Comparison of ENCODE assay signal across 13 cellular contexts in genomic region chr2:66850406-66850805, GRCh38.
"Had no signal": no experiment of that assay in that cellular context is flagged by ENCODE, and none has a peak within 500 bp of the region (broad histone marks: within the 10 kb centered on the region; RNA-seq: fewer than 3 reads in every experiment).

No MANE protein-coding gene starts in this region.

- H3K4me1 Mint-ChIP-seq: activated CD4-positive, alpha-beta T cell treated with anti-CD3 and anti-CD28 coated beads, Interleukin-2, amount 10 ng/mL, durations not matched to agents 7 days and 5 days; activated naive CD8-positive, alpha-beta T cell treated with anti-CD3 and anti-CD28 coated beads, Interleukin-2, amount 10 ng/mL, durations not matched to agents 7 days and 5 days; natural killer cell had no signal

- ATAC-seq: gastroesophageal sphincter, left lobe of liver, natural killer cell, psoas muscle had no signal

- H3K4me3 Mint-ChIP-seq: activated CD4-positive, alpha-beta T cell treated with anti-CD3 and anti-CD28 coated beads, Interleukin-2, amount 10 ng/mL, durations not matched to agents 7 days and 5 days; activated naive CD8-positive, alpha-beta T cell treated with anti-CD3 and anti-CD28 coated beads, Interleukin-2, amount 10 ng/mL, durations not matched to agents 7 days and 5 days; natural killer cell had no signal

- H3K27me3 ChIP-seq: breast epithelium, gastroesophageal sphincter had no signal

- H3K36me3 ChIP-seq: breast epithelium, gastroesophageal sphincter, thoracic aorta had no signal

- H3K27me3 Mint-ChIP-seq: activated CD4-positive, alpha-beta T cell treated with anti-CD3 and anti-CD28 coated beads, Interleukin-2, amount 10 ng/mL, durations not matched to agents 7 days and 5 days; activated naive CD8-positive, alpha-beta T cell treated with anti-CD3 and anti-CD28 coated beads, Interleukin-2, amount 10 ng/mL, durations not matched to agents 7 days and 5 days had no signal

- H3K4me3 ChIP-seq: breast epithelium, gastroesophageal sphincter, psoas muscle, thoracic aorta had no signal

- DNase-seq: activated CD4-positive, alpha-beta T cell treated with anti-CD3 and anti-CD28 coated beads, Interleukin-2, amount 10 ng/mL, durations not matched to agents 7 days and 5 days; activated CD8-positive, alpha-beta memory T cell treated with anti-CD3 and anti-CD28 coated beads for 24 hours; activated naive CD8-positive, alpha-beta T cell treated with anti-CD3 and anti-CD28 coated beads, Interleukin-2, amount 10 ng/mL, durations not matched to agents 7 days and 5 days; aorta; natural killer cell; psoas muscle; stimulated activated CD4-positive, alpha-beta T cell treated with anti-CD3 and anti-CD28 coated beads, Interleukin-12 subunit alpha, Interleukin-12 subunit beta, amount 100 ng/mL, for 4 hours; stimulated activated CD4-positive, alpha-beta T cell treated with anti-CD3 and anti-CD28 coated beads, Interleukin-2, amount 100 ng/mL, for 24 hours; T-helper 2 cell had no signal

- H3K4me1 ChIP-seq: breast epithelium, psoas muscle had no signal

- H3K27ac Mint-ChIP-seq: activated CD4-positive, alpha-beta T cell treated with anti-CD3 and anti-CD28 coated beads, Interleukin-2, amount 10 ng/mL, durations not matched to agents 7 days and 5 days; activated naive CD8-positive, alpha-beta T cell treated with anti-CD3 and anti-CD28 coated beads, Interleukin-2, amount 10 ng/mL, durations not matched to agents 7 days and 5 days; natural killer cell had no signal

- H3K9me3 ChIP-seq: breast epithelium, gastroesophageal sphincter, psoas muscle, thoracic aorta had no signal

- H3K36me3 Mint-ChIP-seq: activated naive CD8-positive, alpha-beta T cell treated with anti-CD3 and anti-CD28 coated beads, Interleukin-2, amount 10 ng/mL, durations not matched to agents 7 days and 5 days; natural killer cell had no signal

- H3K27ac ChIP-seq: breast epithelium, psoas muscle, thoracic aorta had no signal

- H3K9me3 Mint-ChIP-seq: activated CD4-positive, alpha-beta T cell treated with anti-CD3 and anti-CD28 coated beads, Interleukin-2, amount 10 ng/mL, durations not matched to agents 7 days and 5 days; activated naive CD8-positive, alpha-beta T cell treated with anti-CD3 and anti-CD28 coated beads, Interleukin-2, amount 10 ng/mL, durations not matched to agents 7 days and 5 days; natural killer cell had no signal
